ENCODE assay signal across 16 cellular contexts in the genomic region with DNA sequence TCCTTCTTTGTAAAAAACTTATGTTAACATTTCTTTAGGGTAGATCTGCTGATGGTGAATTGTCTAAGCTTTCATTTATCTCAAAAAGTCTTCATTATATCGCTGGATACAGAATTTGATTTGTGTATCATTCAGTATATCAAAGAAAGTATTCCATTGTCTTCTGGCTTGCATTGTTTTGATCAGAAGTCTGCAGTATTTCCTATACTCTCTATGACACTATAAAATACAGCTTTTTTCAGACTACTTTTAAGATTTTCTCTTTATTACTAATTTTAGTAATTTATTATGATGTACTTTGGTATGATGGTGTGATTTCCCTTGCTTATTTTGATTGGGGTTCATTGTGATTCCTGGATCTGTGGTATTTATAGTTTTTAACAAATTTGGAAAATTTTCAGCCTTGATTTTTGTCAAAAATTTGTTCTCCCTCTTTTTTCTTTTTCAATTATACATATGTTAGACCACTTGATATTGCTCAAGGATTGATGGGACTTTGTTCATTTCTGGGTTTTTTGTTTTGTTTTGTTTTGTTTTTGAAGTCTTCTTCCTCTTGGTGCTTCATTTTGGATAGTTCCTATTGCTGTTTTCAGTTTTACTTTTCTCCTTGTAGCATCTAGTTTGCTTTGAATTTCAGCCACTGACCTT.
DNase-seq lines count a peak whose midpoint lies in the region; ATAC-seq and TF ChIP-seq lines count a peak whose summit lies in the region.
"Had no signal": no experiment of that assay in that cellular context is flagged by ENCODE, and none has a peak within 500 bp of the region (broad histone marks: within the 10 kb centered on the region; RNA-seq: fewer than 3 reads in every experiment).

No MANE protein-coding gene starts in this region.

- H3K27me3 ChIP-seq in mesenchymal stem cell (ENCODE audit: control insufficient read depth in 1 of 2, insufficient read depth in 1 of 2, low read length in 2 of 2) = no peaks in the 10 kb centered on the region
- no peaks in the 10 kb centered on the region for H3K27me3 ChIP-seq in gastroesophageal sphincter
- H3K27me3 ChIP-seq in gastrocnemius medialis = no peaks in the 10 kb centered on the region
- H3K27me3 ChIP-seq: brain microvascular endothelial cell, heart right ventricle, uterus had no signal

- H3K4ac ChIP-seq in mesenchymal stem cell (ENCODE audit: low read depth in 1 of 2, low read length in 2 of 2) = no peak overlapping the region

- H3K4me2 ChIP-seq in mesenchymal stem cell (ENCODE audit: low read length, poor library complexity, severe bottlenecking) = no peak overlapping the region

- no peak overlapping the region for H3K23ac ChIP-seq in mesenchymal stem cell (ENCODE audit: low read length in 2 of 2)

- no peak overlapping the region for H2BK15ac ChIP-seq in mesenchymal stem cell (ENCODE audit: low read depth, poor library complexity, severe bottlenecking)

- H2AK5ac ChIP-seq in mesenchymal stem cell (ENCODE audit: low read length, severe bottlenecking) = no peak overlapping the region

- H3K14ac ChIP-seq in mesenchymal stem cell (ENCODE audit: low read length in 2 of 2) = no peak overlapping the region

- no peak overlapping the region for H2AFZ ChIP-seq in mesenchymal stem cell (ENCODE audit: low read depth, low read length)

- no CpG with 5 or more reads among the region's 1 CpG for WGBS in mesenchymal stem cell
- 67 to 100% methylated on average over 1 of the region's 1 CpG for WGBS in gastroesophageal sphincter (ENCODE audit: low coverage in 1 of 2), 2 donors

- no peaks in the 10 kb centered on the region for H3K4me1 ChIP-seq in mesenchymal stem cell (ENCODE audit: control insufficient read depth, insufficient read depth, low read depth, low read length)
- peaks cover 0 to 26% (median 10%) of the 10 kb centered on the region in 3 donors for H3K4me1 ChIP-seq in gastroesophageal sphincter
- H3K4me1 ChIP-seq in gastrocnemius medialis = peaks cover 24 to 36% of the 10 kb centered on the region in 2 donors

- H3K27ac ChIP-seq in mesenchymal stem cell (ENCODE audit: low read length, poor library complexity, severe bottlenecking) = no peak overlapping the region
- no peak overlapping the region for H3K27ac ChIP-seq in gastroesophageal sphincter
- H3K27ac ChIP-seq in gastrocnemius medialis = no peak overlapping the region
- H3K27ac ChIP-seq: brain microvascular endothelial cell, heart right ventricle, uterus had no signal

- TF ChIP-seq POLR2A in gastroesophageal sphincter (IDR thresholded peaks at IDR 0.05) (no peak), gastrocnemius medialis (IDR thresholded peaks at IDR 0.05) (no peak)

- intact Hi-C loops in gastrocnemius medialis (cut with DNase I; ENCODE audit: low total_unique reads) = no loop called here

- no peak overlapping the region for H4K91ac ChIP-seq in mesenchymal stem cell (ENCODE audit: low read length)

- TF ChIP-seq EP300 in gastroesophageal sphincter (IDR thresholded peaks at IDR 0.05) = no peak

- H2BK5ac ChIP-seq in mesenchymal stem cell (ENCODE audit: low read depth, low read length, poor library complexity, severe bottlenecking) = no peak overlapping the region

- no peaks in the 10 kb centered on the region for H3K36me3 ChIP-seq in mesenchymal stem cell (ENCODE audit: control insufficient read depth in 1 of 2, insufficient read depth in 2 of 2, low read depth in 1 of 2, low read length in 2 of 2)
- no peaks in the 10 kb centered on the region for H3K36me3 ChIP-seq in gastroesophageal sphincter
- no peaks in the 10 kb centered on the region for H3K36me3 ChIP-seq in gastrocnemius medialis
- H3K36me3 ChIP-seq: brain microvascular endothelial cell, heart right ventricle, uterus had no signal

- peaks cover 52% of the 10 kb centered on the region for H3K9me3 ChIP-seq in mesenchymal stem cell (ENCODE audit: control insufficient read depth, low read length)
- peaks cover 0 to 50% (median 0%) of the 10 kb centered on the region in 3 donors for H3K9me3 ChIP-seq in gastroesophageal sphincter
- H3K9me3 ChIP-seq in gastrocnemius medialis = peaks cover 7 to 22% (median 9%) of the 10 kb centered on the region in 3 donors

- H3K9ac ChIP-seq in mesenchymal stem cell (ENCODE audit: low read length) = no peak overlapping the region

- H3K18ac ChIP-seq in mesenchymal stem cell (ENCODE audit: low read depth in 1 of 2, low read length in 2 of 2) = no peak overlapping the region

- no peak overlapping the region for H4K8ac ChIP-seq in mesenchymal stem cell (ENCODE audit: low read length)

- H3K4me3 ChIP-seq in astrocyte of the spinal cord (ENCODE audit: low read depth, low read length) = no peak overlapping the region
- peak overlapping the region in 1 of 2 experiments; percentile 26 for H3K4me3 ChIP-seq in mesenchymal stem cell (ENCODE audit: insufficient read depth in 1 of 2, low read depth in 1 of 2, low read length in 2 of 2)
- no peak overlapping the region for H3K4me3 ChIP-seq in gastroesophageal sphincter
- no peak overlapping the region for H3K4me3 ChIP-seq in gastrocnemius medialis
- H3K4me3 ChIP-seq: heart right ventricle, uterus had no signal

- H2BK120ac ChIP-seq in mesenchymal stem cell (ENCODE audit: low read depth, low read length) = no peak overlapping the region

- DNase-seq in NCI-H510A treated with DMSO at 0.1 percent for 48 hours (lab: John Stamatoyannopoulos, UW) (peak; percentile 4), NCI-H510A (lab: John Stamatoyannopoulos, UW) (no peak), LHCN-M2 (ENCODE audit: low read depth) (peak; percentile 72), astrocyte of the spinal cord (ENCODE audit: low read depth, low spot score) (peak; percentile 63), mesenchymal stem cell (peak; percentile 64), HUDEP-2 (lab: John Stamatoyannopoulos, UW; ENCODE audit: unreplicated experiment in 76 of 76) (no peak), gastrocnemius medialis (no peak)
- DNase-seq: activated naive CD4-positive, alpha-beta T cell; brain microvascular endothelial cell; endodermal cell; heart right ventricle; NCI-H226; retina; T1000; uterus had no signal

- ATAC-seq in gastroesophageal sphincter = no peak
- no peak for ATAC-seq in gastrocnemius medialis
- ATAC-seq: heart right ventricle had no signal

- no peak for TF ChIP-seq CTCF in astrocyte of the spinal cord (IDR thresholded peaks at IDR 0.05; ENCODE audit: low read depth, low read length)
- no peak for TF ChIP-seq CTCF in gastroesophageal sphincter (IDR thresholded peaks at IDR 0.05)
- TF ChIP-seq CTCF in gastrocnemius medialis (IDR thresholded peaks at IDR 0.05 in 4 of 5, conservative IDR thresholded peaks at IDR 0.05 in 1 of 5) = no peak

- no peaks in the 10 kb centered on the region for H3K79me1 ChIP-seq in mesenchymal stem cell (replicated peaks; ENCODE audit: low read length, poor library complexity, severe bottlenecking)

- in situ Hi-C loops in astrocyte of the spinal cord (cut with HindIII; ENCODE audit: low sequenced_read_pairs) (no loop called here), gastrocnemius medialis (cut with MboI; ENCODE audit: low sequenced_read_pairs in 4 of 4) (no loop called here)

- H2BK12ac ChIP-seq in mesenchymal stem cell (ENCODE audit: low read length in 2 of 2) = no peak overlapping the region

Comparison
In these comparisons a context has a peak if more than half of its experiments do, and no peak if none do; other contexts are left out.
1. DNase-seq: peak in NCI-H510A treated with DMSO at 0.1 percent for 48 hours (single experiment), LHCN-M2 (single experiment), astrocyte of the spinal cord (single experiment) and mesenchymal stem cell (single experiment); none in NCI-H510A (single experiment), HUDEP-2 (0 of 76) and gastrocnemius medialis (0 of 2).